ENCODE assay signal across 2 cellular contexts in the genomic region with DNA sequence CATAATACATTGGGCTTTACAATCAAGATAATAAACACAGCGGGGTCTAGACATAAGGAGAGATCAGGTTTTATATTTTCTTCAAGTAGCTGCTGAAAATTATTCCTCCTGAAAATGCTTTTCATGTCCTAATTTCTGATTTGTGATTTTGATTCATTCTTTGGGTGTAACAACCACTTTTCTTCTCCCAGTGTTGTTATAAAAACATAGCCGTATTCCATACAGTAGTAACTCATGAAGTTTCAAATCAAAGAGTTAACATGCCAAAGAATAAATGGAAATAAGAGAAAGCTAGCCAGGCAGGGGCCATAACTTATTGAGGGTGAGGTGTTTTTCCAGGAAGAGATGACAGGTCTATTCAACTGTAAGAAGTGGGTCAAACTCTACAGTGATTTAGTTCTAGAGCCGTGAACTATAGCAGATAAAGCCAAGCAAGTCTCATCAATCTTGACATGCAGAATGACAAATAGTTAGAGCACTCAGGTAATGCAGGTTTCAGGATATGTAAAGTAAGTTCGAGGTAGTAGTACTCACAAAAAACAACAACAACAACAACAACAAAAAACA.
TF ChIP-seq lines count a peak whose summit lies in the region.

No MANE protein-coding gene starts in this region.

TF ChIP-seq in GM23338, 12 proteins besides CTCF, POLR2A, EP300 and RAD21 (continued from another document and continues in another):
- TF ChIP-seq CREB1 (CRISPR knock-in tag; IDR thresholded peaks at IDR 0.05; ENCODE audit: low read depth) (no peak), EZH2 (IDR thresholded peaks at IDR 0.05; ENCODE audit: low read depth, unreplicated experiment) (no peak), JUNB (IDR thresholded peaks at IDR 0.05; ENCODE audit: unreplicated experiment) (no peak), POLR2AphosphoS5 (IDR thresholded peaks at IDR 0.05; ENCODE audit: low read depth) (no peak), ZNF331 (CRISPR knock-in tag; IDR thresholded peaks at IDR 0.05; ENCODE audit: low read depth) (no peak), ZNF114 (CRISPR knock-in tag; IDR thresholded peaks at IDR 0.05) (no peak)
- TF ChIP-seq, protein P1, sequence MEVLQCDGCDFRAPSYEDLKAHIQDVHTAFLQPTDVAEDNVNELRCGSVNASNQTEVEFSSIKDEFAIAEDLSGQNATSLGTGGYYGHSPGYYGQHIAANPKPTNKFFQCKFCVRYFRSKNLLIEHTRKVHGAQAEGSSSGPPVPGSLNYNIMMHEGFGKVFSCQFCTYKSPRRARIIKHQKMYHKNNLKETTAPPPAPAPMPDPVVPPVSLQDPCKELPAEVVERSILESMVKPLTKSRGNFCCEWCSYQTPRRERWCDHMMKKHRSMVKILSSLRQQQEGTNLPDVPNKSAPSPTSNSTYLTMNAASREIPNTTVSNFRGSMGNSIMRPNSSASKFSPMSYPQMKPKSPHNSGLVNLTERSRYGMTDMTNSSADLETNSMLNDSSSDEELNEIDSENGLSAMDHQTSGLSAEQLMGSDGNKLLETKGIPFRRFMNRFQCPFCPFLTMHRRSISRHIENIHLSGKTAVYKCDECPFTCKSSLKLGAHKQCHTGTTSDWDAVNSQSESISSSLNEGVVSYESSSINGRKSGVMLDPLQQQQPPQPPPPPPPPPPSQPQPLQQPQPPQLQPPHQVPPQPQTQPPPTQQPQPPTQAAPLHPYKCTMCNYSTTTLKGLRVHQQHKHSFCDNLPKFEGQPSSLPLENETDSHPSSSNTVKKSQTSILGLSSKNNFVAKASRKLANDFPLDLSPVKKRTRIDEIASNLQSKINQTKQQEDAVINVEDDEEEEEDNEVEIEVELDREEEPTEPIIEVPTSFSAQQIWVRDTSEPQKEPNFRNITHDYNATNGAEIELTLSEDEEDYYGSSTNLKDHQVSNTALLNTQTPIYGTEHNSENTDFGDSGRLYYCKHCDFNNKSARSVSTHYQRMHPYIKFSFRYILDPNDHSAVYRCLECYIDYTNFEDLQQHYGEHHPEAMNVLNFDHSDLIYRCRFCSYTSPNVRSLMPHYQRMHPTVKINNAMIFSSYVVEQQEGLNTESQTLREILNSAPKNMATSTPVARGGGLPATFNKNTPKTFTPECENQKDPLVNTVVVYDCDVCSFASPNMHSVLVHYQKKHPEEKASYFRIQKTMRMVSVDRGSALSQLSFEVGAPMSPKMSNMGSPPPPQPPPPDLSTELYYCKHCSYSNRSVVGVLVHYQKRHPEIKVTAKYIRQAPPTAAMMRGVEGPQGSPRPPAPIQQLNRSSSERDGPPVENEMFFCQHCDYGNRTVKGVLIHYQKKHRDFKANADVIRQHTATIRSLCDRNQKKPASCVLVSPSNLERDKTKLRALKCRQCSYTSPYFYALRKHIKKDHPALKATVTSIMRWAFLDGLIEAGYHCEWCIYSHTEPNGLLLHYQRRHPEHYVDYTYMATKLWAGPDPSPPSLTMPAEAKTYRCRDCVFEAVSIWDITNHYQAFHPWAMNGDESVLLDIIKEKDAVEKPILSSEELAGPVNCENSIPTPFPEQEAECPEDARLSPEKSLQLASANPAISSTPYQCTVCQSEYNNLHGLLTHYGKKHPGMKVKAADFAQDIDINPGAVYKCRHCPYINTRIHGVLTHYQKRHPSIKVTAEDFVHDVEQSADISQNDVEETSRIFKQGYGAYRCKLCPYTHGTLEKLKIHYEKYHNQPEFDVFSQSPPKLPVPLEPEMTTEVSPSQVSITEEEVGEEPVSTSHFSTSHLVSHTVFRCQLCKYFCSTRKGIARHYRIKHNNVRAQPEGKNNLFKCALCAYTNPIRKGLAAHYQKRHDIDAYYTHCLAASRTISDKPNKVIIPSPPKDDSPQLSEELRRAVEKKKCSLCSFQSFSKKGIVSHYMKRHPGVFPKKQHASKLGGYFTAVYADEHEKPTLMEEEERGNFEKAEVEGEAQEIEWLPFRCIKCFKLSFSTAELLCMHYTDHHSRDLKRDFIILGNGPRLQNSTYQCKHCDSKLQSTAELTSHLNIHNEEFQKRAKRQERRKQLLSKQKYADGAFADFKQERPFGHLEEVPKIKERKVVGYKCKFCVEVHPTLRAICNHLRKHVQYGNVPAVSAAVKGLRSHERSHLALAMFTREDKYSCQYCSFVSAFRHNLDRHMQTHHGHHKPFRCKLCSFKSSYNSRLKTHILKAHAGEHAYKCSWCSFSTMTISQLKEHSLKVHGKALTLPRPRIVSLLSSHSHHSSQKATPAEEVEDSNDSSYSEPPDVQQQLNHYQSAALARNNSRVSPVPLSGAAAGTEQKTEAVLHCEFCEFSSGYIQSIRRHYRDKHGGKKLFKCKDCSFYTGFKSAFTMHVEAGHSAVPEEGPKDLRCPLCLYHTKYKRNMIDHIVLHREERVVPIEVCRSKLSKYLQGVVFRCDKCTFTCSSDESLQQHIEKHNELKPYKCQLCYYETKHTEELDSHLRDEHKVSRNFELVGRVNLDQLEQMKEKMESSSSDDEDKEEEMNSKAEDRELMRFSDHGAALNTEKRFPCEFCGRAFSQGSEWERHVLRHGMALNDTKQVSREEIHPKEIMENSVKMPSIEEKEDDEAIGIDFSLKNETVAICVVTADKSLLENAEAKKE (CRISPR knock-in tag; IDR thresholded peaks at IDR 0.05), result no peak
- TF ChIP-seq, protein P2, sequence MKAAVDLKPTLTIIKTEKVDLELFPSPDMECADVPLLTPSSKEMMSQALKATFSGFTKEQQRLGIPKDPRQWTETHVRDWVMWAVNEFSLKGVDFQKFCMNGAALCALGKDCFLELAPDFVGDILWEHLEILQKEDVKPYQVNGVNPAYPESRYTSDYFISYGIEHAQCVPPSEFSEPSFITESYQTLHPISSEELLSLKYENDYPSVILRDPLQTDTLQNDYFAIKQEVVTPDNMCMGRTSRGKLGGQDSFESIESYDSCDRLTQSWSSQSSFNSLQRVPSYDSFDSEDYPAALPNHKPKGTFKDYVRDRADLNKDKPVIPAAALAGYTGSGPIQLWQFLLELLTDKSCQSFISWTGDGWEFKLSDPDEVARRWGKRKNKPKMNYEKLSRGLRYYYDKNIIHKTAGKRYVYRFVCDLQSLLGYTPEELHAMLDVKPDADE (IDR thresholded peaks at IDR 0.05), result no peak
- TF ChIP-seq, protein P3, sequence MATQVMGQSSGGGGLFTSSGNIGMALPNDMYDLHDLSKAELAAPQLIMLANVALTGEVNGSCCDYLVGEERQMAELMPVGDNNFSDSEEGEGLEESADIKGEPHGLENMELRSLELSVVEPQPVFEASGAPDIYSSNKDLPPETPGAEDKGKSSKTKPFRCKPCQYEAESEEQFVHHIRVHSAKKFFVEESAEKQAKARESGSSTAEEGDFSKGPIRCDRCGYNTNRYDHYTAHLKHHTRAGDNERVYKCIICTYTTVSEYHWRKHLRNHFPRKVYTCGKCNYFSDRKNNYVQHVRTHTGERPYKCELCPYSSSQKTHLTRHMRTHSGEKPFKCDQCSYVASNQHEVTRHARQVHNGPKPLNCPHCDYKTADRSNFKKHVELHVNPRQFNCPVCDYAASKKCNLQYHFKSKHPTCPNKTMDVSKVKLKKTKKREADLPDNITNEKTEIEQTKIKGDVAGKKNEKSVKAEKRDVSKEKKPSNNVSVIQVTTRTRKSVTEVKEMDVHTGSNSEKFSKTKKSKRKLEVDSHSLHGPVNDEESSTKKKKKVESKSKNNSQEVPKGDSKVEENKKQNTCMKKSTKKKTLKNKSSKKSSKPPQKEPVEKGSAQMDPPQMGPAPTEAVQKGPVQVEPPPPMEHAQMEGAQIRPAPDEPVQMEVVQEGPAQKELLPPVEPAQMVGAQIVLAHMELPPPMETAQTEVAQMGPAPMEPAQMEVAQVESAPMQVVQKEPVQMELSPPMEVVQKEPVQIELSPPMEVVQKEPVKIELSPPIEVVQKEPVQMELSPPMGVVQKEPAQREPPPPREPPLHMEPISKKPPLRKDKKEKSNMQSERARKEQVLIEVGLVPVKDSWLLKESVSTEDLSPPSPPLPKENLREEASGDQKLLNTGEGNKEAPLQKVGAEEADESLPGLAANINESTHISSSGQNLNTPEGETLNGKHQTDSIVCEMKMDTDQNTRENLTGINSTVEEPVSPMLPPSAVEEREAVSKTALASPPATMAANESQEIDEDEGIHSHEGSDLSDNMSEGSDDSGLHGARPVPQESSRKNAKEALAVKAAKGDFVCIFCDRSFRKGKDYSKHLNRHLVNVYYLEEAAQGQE (IDR thresholded peaks at IDR 0.05; ENCODE audit: unreplicated experiment), result no peak

TF ChIP-seq in H1, 55 proteins besides CTCF, POLR2A, EP300 and RAD21 (continued from another document):
- TF ChIP-seq HDAC2 (IDR thresholded peaks at IDR 0.05; ENCODE audit: borderline replicate concordance in 1 of 2, low read depth in 2 of 2, low read length in 2 of 2) (no peak), SIX5 (IDR thresholded peaks at IDR 0.05; ENCODE audit: low read depth, low read length) (no peak), PHF8 (conservative IDR thresholded peaks at IDR 0.05; ENCODE audit: low read depth, low read length) (no peak), NRF1 (IDR thresholded peaks at IDR 0.05; ENCODE audit: low read depth, low read length) (no peak), RBBP5 (IDR thresholded peaks at IDR 0.05; ENCODE audit: borderline replicate concordance, low read depth, low read length) (no peak), POU5F1 (IDR thresholded peaks at IDR 0.05; ENCODE audit: low read depth, low read length) (no peak), CREB1 (IDR thresholded peaks at IDR 0.05) (no peak), RFX5 (IDR thresholded peaks at IDR 0.05; ENCODE audit: borderline replicate concordance, low read depth, low read length) (no peak), JUN (IDR thresholded peaks at IDR 0.05; ENCODE audit: low read depth, low read length) (no peak), JUND (IDR thresholded peaks at IDR 0.05; ENCODE audit: low read length) (no peak), SP4 (IDR thresholded peaks at IDR 0.05; ENCODE audit: low read length) (no peak), CEBPB (IDR thresholded peaks at IDR 0.05; ENCODE audit: low read depth, low read length) (no peak)
- TF ChIP-seq, protein P4, sequence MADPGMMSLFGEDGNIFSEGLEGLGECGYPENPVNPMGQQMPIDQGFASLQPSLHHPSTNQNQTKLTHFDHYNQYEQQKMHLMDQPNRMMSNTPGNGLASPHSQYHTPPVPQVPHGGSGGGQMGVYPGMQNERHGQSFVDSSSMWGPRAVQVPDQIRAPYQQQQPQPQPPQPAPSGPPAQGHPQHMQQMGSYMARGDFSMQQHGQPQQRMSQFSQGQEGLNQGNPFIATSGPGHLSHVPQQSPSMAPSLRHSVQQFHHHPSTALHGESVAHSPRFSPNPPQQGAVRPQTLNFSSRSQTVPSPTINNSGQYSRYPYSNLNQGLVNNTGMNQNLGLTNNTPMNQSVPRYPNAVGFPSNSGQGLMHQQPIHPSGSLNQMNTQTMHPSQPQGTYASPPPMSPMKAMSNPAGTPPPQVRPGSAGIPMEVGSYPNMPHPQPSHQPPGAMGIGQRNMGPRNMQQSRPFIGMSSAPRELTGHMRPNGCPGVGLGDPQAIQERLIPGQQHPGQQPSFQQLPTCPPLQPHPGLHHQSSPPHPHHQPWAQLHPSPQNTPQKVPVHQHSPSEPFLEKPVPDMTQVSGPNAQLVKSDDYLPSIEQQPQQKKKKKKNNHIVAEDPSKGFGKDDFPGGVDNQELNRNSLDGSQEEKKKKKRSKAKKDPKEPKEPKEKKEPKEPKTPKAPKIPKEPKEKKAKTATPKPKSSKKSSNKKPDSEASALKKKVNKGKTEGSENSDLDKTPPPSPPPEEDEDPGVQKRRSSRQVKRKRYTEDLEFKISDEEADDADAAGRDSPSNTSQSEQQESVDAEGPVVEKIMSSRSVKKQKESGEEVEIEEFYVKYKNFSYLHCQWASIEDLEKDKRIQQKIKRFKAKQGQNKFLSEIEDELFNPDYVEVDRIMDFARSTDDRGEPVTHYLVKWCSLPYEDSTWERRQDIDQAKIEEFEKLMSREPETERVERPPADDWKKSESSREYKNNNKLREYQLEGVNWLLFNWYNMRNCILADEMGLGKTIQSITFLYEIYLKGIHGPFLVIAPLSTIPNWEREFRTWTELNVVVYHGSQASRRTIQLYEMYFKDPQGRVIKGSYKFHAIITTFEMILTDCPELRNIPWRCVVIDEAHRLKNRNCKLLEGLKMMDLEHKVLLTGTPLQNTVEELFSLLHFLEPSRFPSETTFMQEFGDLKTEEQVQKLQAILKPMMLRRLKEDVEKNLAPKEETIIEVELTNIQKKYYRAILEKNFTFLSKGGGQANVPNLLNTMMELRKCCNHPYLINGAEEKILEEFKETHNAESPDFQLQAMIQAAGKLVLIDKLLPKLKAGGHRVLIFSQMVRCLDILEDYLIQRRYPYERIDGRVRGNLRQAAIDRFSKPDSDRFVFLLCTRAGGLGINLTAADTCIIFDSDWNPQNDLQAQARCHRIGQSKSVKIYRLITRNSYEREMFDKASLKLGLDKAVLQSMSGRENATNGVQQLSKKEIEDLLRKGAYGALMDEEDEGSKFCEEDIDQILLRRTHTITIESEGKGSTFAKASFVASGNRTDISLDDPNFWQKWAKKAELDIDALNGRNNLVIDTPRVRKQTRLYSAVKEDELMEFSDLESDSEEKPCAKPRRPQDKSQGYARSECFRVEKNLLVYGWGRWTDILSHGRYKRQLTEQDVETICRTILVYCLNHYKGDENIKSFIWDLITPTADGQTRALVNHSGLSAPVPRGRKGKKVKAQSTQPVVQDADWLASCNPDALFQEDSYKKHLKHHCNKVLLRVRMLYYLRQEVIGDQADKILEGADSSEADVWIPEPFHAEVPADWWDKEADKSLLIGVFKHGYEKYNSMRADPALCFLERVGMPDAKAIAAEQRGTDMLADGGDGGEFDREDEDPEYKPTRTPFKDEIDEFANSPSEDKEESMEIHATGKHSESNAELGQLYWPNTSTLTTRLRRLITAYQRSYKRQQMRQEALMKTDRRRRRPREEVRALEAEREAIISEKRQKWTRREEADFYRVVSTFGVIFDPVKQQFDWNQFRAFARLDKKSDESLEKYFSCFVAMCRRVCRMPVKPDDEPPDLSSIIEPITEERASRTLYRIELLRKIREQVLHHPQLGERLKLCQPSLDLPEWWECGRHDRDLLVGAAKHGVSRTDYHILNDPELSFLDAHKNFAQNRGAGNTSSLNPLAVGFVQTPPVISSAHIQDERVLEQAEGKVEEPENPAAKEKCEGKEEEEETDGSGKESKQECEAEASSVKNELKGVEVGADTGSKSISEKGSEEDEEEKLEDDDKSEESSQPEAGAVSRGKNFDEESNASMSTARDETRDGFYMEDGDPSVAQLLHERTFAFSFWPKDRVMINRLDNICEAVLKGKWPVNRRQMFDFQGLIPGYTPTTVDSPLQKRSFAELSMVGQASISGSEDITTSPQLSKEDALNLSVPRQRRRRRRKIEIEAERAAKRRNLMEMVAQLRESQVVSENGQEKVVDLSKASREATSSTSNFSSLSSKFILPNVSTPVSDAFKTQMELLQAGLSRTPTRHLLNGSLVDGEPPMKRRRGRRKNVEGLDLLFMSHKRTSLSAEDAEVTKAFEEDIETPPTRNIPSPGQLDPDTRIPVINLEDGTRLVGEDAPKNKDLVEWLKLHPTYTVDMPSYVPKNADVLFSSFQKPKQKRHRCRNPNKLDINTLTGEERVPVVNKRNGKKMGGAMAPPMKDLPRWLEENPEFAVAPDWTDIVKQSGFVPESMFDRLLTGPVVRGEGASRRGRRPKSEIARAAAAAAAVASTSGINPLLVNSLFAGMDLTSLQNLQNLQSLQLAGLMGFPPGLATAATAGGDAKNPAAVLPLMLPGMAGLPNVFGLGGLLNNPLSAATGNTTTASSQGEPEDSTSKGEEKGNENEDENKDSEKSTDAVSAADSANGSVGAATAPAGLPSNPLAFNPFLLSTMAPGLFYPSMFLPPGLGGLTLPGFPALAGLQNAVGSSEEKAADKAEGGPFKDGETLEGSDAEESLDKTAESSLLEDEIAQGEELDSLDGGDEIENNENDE (IDR thresholded peaks at IDR 0.05; ENCODE audit: insufficient replicate concordance, low read length), result no peak
- TF ChIP-seq, protein P5, sequence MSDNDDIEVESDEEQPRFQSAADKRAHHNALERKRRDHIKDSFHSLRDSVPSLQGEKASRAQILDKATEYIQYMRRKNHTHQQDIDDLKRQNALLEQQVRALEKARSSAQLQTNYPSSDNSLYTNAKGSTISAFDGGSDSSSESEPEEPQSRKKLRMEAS (IDR thresholded peaks at IDR 0.05), result no peak
- TF ChIP-seq, protein P6, sequence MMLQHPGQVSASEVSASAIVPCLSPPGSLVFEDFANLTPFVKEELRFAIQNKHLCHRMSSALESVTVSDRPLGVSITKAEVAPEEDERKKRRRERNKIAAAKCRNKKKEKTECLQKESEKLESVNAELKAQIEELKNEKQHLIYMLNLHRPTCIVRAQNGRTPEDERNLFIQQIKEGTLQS (IDR thresholded peaks at IDR 0.05; ENCODE audit: insufficient read depth, low read depth, low read length), result no peak
